Comparison of ENCODE assay signal across 21 cellular contexts in genomic region chr11:102551188-102551781, GRCh38. TPM values are rescaled to one million over a fixed set of nuclear protein-coding genes. Genes with fewer than 3 reads are reported as not detected.
DNase-seq lines count a peak whose midpoint lies in the region; ATAC-seq, FAIRE-seq and TF ChIP-seq lines count a peak whose summit lies in the region.
"Had no signal": no experiment of that assay in that cellular context is flagged by ENCODE, and none has a peak within 500 bp of the region (broad histone marks: within the 10 kb centered on the region; RNA-seq: fewer than 3 reads in every experiment).

No MANE protein-coding gene starts in this region.

- no peak overlapping the region for H3K4me3 Mint-ChIP-seq in activated T-helper 2 cell treated with anti-CD3 and anti-CD28 coated beads, Interferon-gamma antibody, Interleukin-2, Interleukin-4, amounts not matched to agents 10 μg/mL and 5 μg/mL and 100 μg/mL, durations not matched to agents 14 hours and 24 hours and 36 hours (ENCODE audit: low read depth)
- H3K4me3 Mint-ChIP-seq: activated CD8-positive, alpha-beta T cell treated with anti-CD3 and anti-CD28 coated beads for 36 hours; activated naive CD8-positive, alpha-beta T cell treated with anti-CD3 and anti-CD28 coated beads, Interleukin-2, amount 10 ng/mL, durations not matched to agents 7 days and 5 days; activated T-cell treated with anti-CD3 and anti-CD28 coated beads, Interleukin-2, amount 50 U/mL, for 4 hours; B cell; WTC11 had no signal

- no peak overlapping the region for H3K4me3 ChIP-seq in bronchial epithelial cell (ENCODE audit: low read depth, low read length)
- H3K4me3 ChIP-seq: dorsolateral prefrontal cortex, lung, spleen, thyroid gland had no signal

- TF ChIP-seq CTCF in bronchial epithelial cell (IDR thresholded peaks at IDR 0.05; ENCODE audit: insufficient read depth, low read length, severe bottlenecking) = no peak

- H3K27me3 Mint-ChIP-seq in activated T-helper 2 cell treated with anti-CD3 and anti-CD28 coated beads, Interferon-gamma antibody, Interleukin-2, Interleukin-4, amounts not matched to agents 10 μg/mL and 5 μg/mL and 100 μg/mL, durations not matched to agents 14 hours and 24 hours and 36 hours (ENCODE audit: low read depth) = peaks cover 3% of the 10 kb centered on the region
- H3K27me3 Mint-ChIP-seq: activated CD8-positive, alpha-beta T cell treated with anti-CD3 and anti-CD28 coated beads for 36 hours; activated naive CD8-positive, alpha-beta T cell treated with anti-CD3 and anti-CD28 coated beads, Interleukin-2, amount 10 ng/mL, durations not matched to agents 7 days and 5 days; B cell had no signal

- peak; percentile 62 for FAIRE-seq in bronchial epithelial cell (lab: Jason Lieb, UNC)

- no peaks in the 10 kb centered on the region for H3K36me3 ChIP-seq in bronchial epithelial cell (ENCODE audit: control insufficient read depth, insufficient read depth, low read length)
- H3K36me3 ChIP-seq: spleen, thyroid gland had no signal

- H3K27ac Mint-ChIP-seq in activated T-helper 2 cell treated with anti-CD3 and anti-CD28 coated beads, Interferon-gamma antibody, Interleukin-2, Interleukin-4, amounts not matched to agents 10 μg/mL and 5 μg/mL and 100 μg/mL, durations not matched to agents 14 hours and 24 hours and 36 hours = no peak overlapping the region
- H3K27ac Mint-ChIP-seq: activated CD8-positive, alpha-beta T cell treated with anti-CD3 and anti-CD28 coated beads for 36 hours; activated naive CD8-positive, alpha-beta T cell treated with anti-CD3 and anti-CD28 coated beads, Interleukin-2, amount 10 ng/mL, durations not matched to agents 7 days and 5 days; B cell; WTC11 had no signal

- DNase-seq in Daoy (ENCODE audit: low read depth) (peak; percentile 15), HT-29 (ENCODE audit: low spot score) (peak; percentile 53), bronchial epithelial cell (ENCODE audit: low read depth) (no peak), pons (ENCODE audit: low spot score) (peak; percentile 51), NCI-H526 (lab: John Stamatoyannopoulos, UW) (no peak)
- no peak for DNase-seq in activated T-helper 2 cell treated with anti-CD3 and anti-CD28 coated beads, Interferon-gamma antibody, Interleukin-2, Interleukin-4, amounts not matched to agents 10 μg/mL and 5 μg/mL and 100 μg/mL, durations not matched to agents 14 hours and 24 hours and 36 hours (ENCODE audit: low spot score)
- DNase-seq: activated CD8-positive, alpha-beta T cell treated with anti-CD3 and anti-CD28 coated beads for 36 hours; activated naive CD8-positive, alpha-beta T cell treated with anti-CD3 and anti-CD28 coated beads, Interleukin-2, amount 10 ng/mL, durations not matched to agents 7 days and 5 days; activated T-cell treated with anti-CD3 and anti-CD28 coated beads, Interleukin-2, amount 50 U/mL, for 4 hours; dorsolateral prefrontal cortex; NCI-H2081; NCI-H774; spleen; thyroid gland had no signal

- intact Hi-C loops in activated T-helper 2 cell treated with anti-CD3 and anti-CD28 coated beads, Interferon-gamma antibody, Interleukin-2, Interleukin-4, amounts not matched to agents 10 μg/mL and 5 μg/mL and 100 μg/mL, durations not matched to agents 14 hours and 24 hours and 36 hours (cut with micrococcal nuclease) = no loop called here

- no peaks in the 10 kb centered on the region for H3K27me3 ChIP-seq in bronchial epithelial cell (ENCODE audit: control insufficient read depth, insufficient read depth, low read length)
- H3K27me3 ChIP-seq: dorsolateral prefrontal cortex, spleen, thyroid gland had no signal

- H3K36me3 Mint-ChIP-seq in activated T-helper 2 cell treated with anti-CD3 and anti-CD28 coated beads, Interferon-gamma antibody, Interleukin-2, Interleukin-4, amounts not matched to agents 10 μg/mL and 5 μg/mL and 100 μg/mL, durations not matched to agents 14 hours and 24 hours and 36 hours (ENCODE audit: low read depth) = no peaks in the 10 kb centered on the region
- H3K36me3 Mint-ChIP-seq: activated naive CD8-positive, alpha-beta T cell treated with anti-CD3 and anti-CD28 coated beads, Interleukin-2, amount 10 ng/mL, durations not matched to agents 7 days and 5 days; WTC11 had no signal

- H3K9me3 Mint-ChIP-seq in activated T-helper 2 cell treated with anti-CD3 and anti-CD28 coated beads, Interferon-gamma antibody, Interleukin-2, Interleukin-4, amounts not matched to agents 10 μg/mL and 5 μg/mL and 100 μg/mL, durations not matched to agents 14 hours and 24 hours and 36 hours = no peaks in the 10 kb centered on the region
- H3K9me3 Mint-ChIP-seq: activated CD8-positive, alpha-beta T cell treated with anti-CD3 and anti-CD28 coated beads for 36 hours; activated naive CD8-positive, alpha-beta T cell treated with anti-CD3 and anti-CD28 coated beads, Interleukin-2, amount 10 ng/mL, durations not matched to agents 7 days and 5 days; activated T-cell treated with anti-CD3 and anti-CD28 coated beads, Interleukin-2, amount 50 U/mL, for 4 hours; WTC11 had no signal

- no peak for ATAC-seq in HG02623 (IDR thresholded peaks at IDR 0.05; ENCODE audit: unreplicated experiment)
- ATAC-seq: activated CD8-positive, alpha-beta T cell treated with anti-CD3 and anti-CD28 coated beads for 36 hours; activated T-cell treated with anti-CD3 and anti-CD28 coated beads, Interleukin-2, amount 50 U/mL, for 4 hours; WTC11 had no signal

- H3K4me1 Mint-ChIP-seq in activated T-helper 2 cell treated with anti-CD3 and anti-CD28 coated beads, Interferon-gamma antibody, Interleukin-2, Interleukin-4, amounts not matched to agents 10 μg/mL and 5 μg/mL and 100 μg/mL, durations not matched to agents 14 hours and 24 hours and 36 hours (ENCODE audit: low read depth) = peaks cover 2% of the 10 kb centered on the region

RNA-seq across cellular contexts. Expression of gene MMP7, which starts 20.7 kb away (rescaled TPM):
- 4.7 and 5.9 TPM in 2 replicates for total RNA-seq in Daoy (2014; rRNA removed; shearing (Covaris generic))
- 88.5 and 98.1 TPM in 2 replicates for total RNA-seq in HT-29 (2014; rRNA removed; shearing (Covaris generic))
- not detected in 2 replicates for total RNA-seq in bronchial epithelial cell
- not detected in 2 replicates for total RNA-seq in activated T-helper 2 cell treated with anti-CD3 and anti-CD28 coated beads, Interferon-gamma antibody, Interleukin-2, Interleukin-4, amounts not matched to agents 10 μg/mL and 5 μg/mL and 100 μg/mL, durations not matched to agents 14 hours and 24 hours and 36 hours
- total RNA-seq: activated CD8-positive, alpha-beta T cell treated with anti-CD3 and anti-CD28 coated beads for 36 hours; activated naive CD8-positive, alpha-beta T cell treated with anti-CD3 and anti-CD28 coated beads, Interleukin-2, amount 10 ng/mL, durations not matched to agents 7 days and 5 days; B cell; myocyte; posterior vena cava; T-helper 1 cell treated with Interleukin-12 subunit alpha and Interleukin-12 subunit beta and Interleukin-4 antibody, amounts not matched to agents 30 ng/mL and 1 ng/mL, for 36 hours had no signal

Comparison
In these comparisons a context has a peak if more than half of its experiments do, and no peak if none do; other contexts are left out.
1. DNase-seq: peak in Daoy (single experiment), HT-29 (single experiment) and pons (single experiment); none in bronchial epithelial cell (single experiment), NCI-H526 (0 of 2) and activated T-helper 2 cell treated with anti-CD3 and anti-CD28 coated beads, Interferon-gamma antibody, Interleukin-2, Interleukin-4, amounts not matched to agents 10 μg/mL and 5 μg/mL and 100 μg/mL, durations not matched to agents 14 hours and 24 hours and 36 hours (single experiment).
2. RNA of gene MMP7, which starts 20.7 kb away (total RNA-seq): 88.5 to 98.1 TPM in HT-29; 4.7 to 5.9 TPM in Daoy, not detected in bronchial epithelial cell and not detected in activated T-helper 2 cell treated with anti-CD3 and anti-CD28 coated beads, Interferon-gamma antibody, Interleukin-2, Interleukin-4, amounts not matched to agents 10 μg/mL and 5 μg/mL and 100 μg/mL, durations not matched to agents 14 hours and 24 hours and 36 hours; every median in the first group is over 10 times any median in the second.